22 cellular contexts compared by ENCODE assay signal in genomic region chr2:149348291-149348690, GRCh38. TPM values are rescaled to one million over a fixed set of nuclear protein-coding genes. Genes with fewer than 3 reads are reported as not detected.
"Had no signal": no experiment of that assay in that cellular context is flagged by ENCODE, and none has a peak within 500 bp of the region (broad histone marks: within the 10 kb centered on the region; RNA-seq: fewer than 3 reads in every experiment).

No MANE protein-coding gene starts in this region.

- H3K36me3 Mint-ChIP-seq: immature natural killer cell, naive B cell had no signal

- H3K9me3 Mint-ChIP-seq: dendritic cell treated with granulocyte-macrophage colony-stimulating factor and Interleukin-4, amounts not matched to agents 40 ng/mL and 50 ng/mL, for 4 days; endodermal cell; mesothelial cell of epicardium had no signal

- ATAC-seq: effector memory CD8-positive, alpha-beta T cell; esophagus mucosa; foreskin keratinocyte; gastroesophageal sphincter; heart left ventricle; left cardiac atrium; left lung; left ventricle myocardium superior; lower lobe of right lung; mucosa of descending colon had no signal

- DNase-seq: colonic mucosa; cortex of kidney; effector CD8-positive, alpha-beta T cell; effector memory CD8-positive, alpha-beta T cell; endodermal cell; erythroblast; foreskin keratinocyte; heart left ventricle; hypothalamus; immature natural killer cell; left cardiac atrium; left lung; left ventricle myocardium superior; lower lobe of right lung; mesenchymal stem cell; mucosa of descending colon; naive B cell had no signal

- H3K4me3 Mint-ChIP-seq: dendritic cell treated with granulocyte-macrophage colony-stimulating factor and Interleukin-4, amounts not matched to agents 40 ng/mL and 50 ng/mL, for 4 days; effector memory CD8-positive, alpha-beta T cell; endodermal cell; immature natural killer cell; mesothelial cell of epicardium; naive B cell had no signal

- H3K27ac Mint-ChIP-seq: dendritic cell treated with granulocyte-macrophage colony-stimulating factor and Interleukin-4, amounts not matched to agents 40 ng/mL and 50 ng/mL, for 4 days; effector memory CD8-positive, alpha-beta T cell; endodermal cell; immature natural killer cell; mesothelial cell of epicardium had no signal

- H3K4me1 Mint-ChIP-seq: immature natural killer cell, naive B cell had no signal

- H3K9me3 ChIP-seq: colonic mucosa, gastroesophageal sphincter, heart left ventricle, left lung, lower lobe of right lung, mucosa of descending colon had no signal

RNA-seq across cellular contexts. Expression of gene LYPD6, which starts 17.9 kb away (rescaled TPM):
- total RNA-seq: mesenteric fat pad had no signal
